1 cellular context compared by ENCODE assay signal in genomic region chr15:51184637-51185036, GRCh38.
A peak's percentile ranks its signal among the peaks of the same experiment; 100 is the strongest.
TF ChIP-seq lines count a peak whose summit lies in the region.

No MANE protein-coding gene starts in this region.

TF ChIP-seq in HEK293, 187 proteins besides CTCF, POLR2A, EP300 and RAD21 (continued from another document):
- TF ChIP-seq, protein P1, sequence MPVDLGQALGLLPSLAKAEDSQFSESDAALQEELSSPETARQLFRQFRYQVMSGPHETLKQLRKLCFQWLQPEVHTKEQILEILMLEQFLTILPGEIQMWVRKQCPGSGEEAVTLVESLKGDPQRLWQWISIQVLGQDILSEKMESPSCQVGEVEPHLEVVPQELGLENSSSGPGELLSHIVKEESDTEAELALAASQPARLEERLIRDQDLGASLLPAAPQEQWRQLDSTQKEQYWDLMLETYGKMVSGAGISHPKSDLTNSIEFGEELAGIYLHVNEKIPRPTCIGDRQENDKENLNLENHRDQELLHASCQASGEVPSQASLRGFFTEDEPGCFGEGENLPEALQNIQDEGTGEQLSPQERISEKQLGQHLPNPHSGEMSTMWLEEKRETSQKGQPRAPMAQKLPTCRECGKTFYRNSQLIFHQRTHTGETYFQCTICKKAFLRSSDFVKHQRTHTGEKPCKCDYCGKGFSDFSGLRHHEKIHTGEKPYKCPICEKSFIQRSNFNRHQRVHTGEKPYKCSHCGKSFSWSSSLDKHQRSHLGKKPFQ (tag by site-specific recombination; IDR thresholded peaks at IDR 0.05): no peak
- TF ChIP-seq ZNF140 (tag by site-specific recombination; IDR thresholded peaks at IDR 0.05) (no peak), BCL11A (tag by site-specific recombination; IDR thresholded peaks at IDR 0.05; ENCODE audit: low read depth) (no peak), ZSCAN5A (tag by site-specific recombination; IDR thresholded peaks at IDR 0.05) (no peak), SCRT1 (tag by site-specific recombination; IDR thresholded peaks at IDR 0.05; ENCODE audit: borderline replicate concordance) (peak; percentile 47; the same call in 1 of the 2 replicates), ZNF155 (tag by site-specific recombination; IDR thresholded peaks at IDR 0.05) (no peak), HOXA7 (CRISPR knock-in tag; IDR thresholded peaks at IDR 0.05; ENCODE audit: borderline replicate concordance) (no peak), TRIM28 (IDR thresholded peaks at IDR 0.05; ENCODE audit: borderline replicate concordance, low read length) (0 out of 2 replicates have a peak, but pooled peaks have one; percentile 9), SCRT2 (tag by site-specific recombination; IDR thresholded peaks at IDR 0.05) (peak; percentile 87), ZNF223 (tag by site-specific recombination; IDR thresholded peaks at IDR 0.05) (no peak), ZNF404 (tag by site-specific recombination; IDR thresholded peaks at IDR 0.05) (no peak), GLI2 (tag by site-specific recombination; IDR thresholded peaks at IDR 0.05; ENCODE audit: borderline replicate concordance, low read depth) (no peak), MZF1 (tag by site-specific recombination; IDR thresholded peaks at IDR 0.05; ENCODE audit: borderline replicate concordance) (no peak), TCF7L2 (IDR thresholded peaks at IDR 0.05; ENCODE audit: borderline replicate concordance, low read depth, low read length) (peak; percentile 71; the same call in 1 of the 2 replicates), ZNF513 (tag by site-specific recombination; IDR thresholded peaks at IDR 0.05) (no peak), ZBTB48 (tag by site-specific recombination; IDR thresholded peaks at IDR 0.05) (no peak), ZNF843 (tag by site-specific recombination; IDR thresholded peaks at IDR 0.05) (0 out of 2 replicates have a peak, but pooled peaks have one; percentile 22), ZNF514 (tag by site-specific recombination; IDR thresholded peaks at IDR 0.05) (no peak)
- TF ChIP-seq, protein P2, sequence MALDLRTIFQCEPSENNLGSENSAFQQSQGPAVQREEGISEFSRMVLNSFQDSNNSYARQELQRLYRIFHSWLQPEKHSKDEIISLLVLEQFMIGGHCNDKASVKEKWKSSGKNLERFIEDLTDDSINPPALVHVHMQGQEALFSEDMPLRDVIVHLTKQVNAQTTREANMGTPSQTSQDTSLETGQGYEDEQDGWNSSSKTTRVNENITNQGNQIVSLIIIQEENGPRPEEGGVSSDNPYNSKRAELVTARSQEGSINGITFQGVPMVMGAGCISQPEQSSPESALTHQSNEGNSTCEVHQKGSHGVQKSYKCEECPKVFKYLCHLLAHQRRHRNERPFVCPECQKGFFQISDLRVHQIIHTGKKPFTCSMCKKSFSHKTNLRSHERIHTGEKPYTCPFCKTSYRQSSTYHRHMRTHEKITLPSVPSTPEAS (tag by site-specific recombination; IDR thresholded peaks at IDR 0.05): no peak
